1 cellular context compared by ENCODE assay signal in genomic region chr12:56221757-56222530, GRCh38.
TF ChIP-seq lines count a peak whose summit lies in the region.

TSS of gene RNF41 (minus strand) at chr12:56221922. CDS start at chr12:56214047, 7,875 bp downstream.

TF ChIP-seq in HepG2, 621 proteins besides CTCF, POLR2A, EP300 and RAD21 (continued from another document and continues in another):
- peak; percentile 16; the same call in 1 of the 2 replicates for TF ChIP-seq FOXO1 (CRISPR knock-in tag; IDR thresholded peaks at IDR 0.05)
- peak; percentile 80 for TF ChIP-seq THAP9 (CRISPR knock-in tag; IDR thresholded peaks at IDR 0.05; ENCODE audit: borderline replicate concordance)
- no peak for TF ChIP-seq CBX5 (CRISPR knock-in tag; IDR thresholded peaks at IDR 0.05; ENCODE audit: borderline replicate concordance)
- peak; percentile 40; the same call in 1 of the 2 replicates for TF ChIP-seq HDAC2 (CRISPR knock-in tag; IDR thresholded peaks at IDR 0.05)
- TF ChIP-seq ATF7 (IDR thresholded peaks at IDR 0.05) = no peak
- peak; percentile 82 for TF ChIP-seq ATF7 (CRISPR knock-in tag; IDR thresholded peaks at IDR 0.05)
- TF ChIP-seq IKZF5 (CRISPR knock-in tag; IDR thresholded peaks at IDR 0.05) = peak; percentile 85
- peak; percentile 67 for TF ChIP-seq ZNF883 (CRISPR knock-in tag; IDR thresholded peaks at IDR 0.05; ENCODE audit: not compliant biosample characterization)
- TF ChIP-seq POLR2G (IDR thresholded peaks at IDR 0.05; ENCODE audit: low read depth, low read length) = peak; percentile 84
- no peak for TF ChIP-seq ZNF737 (CRISPR knock-in tag; IDR thresholded peaks at IDR 0.05; ENCODE audit: borderline replicate concordance)
- TF ChIP-seq HOXA7 (CRISPR knock-in tag; IDR thresholded peaks at IDR 0.05) = no peak
- peak; percentile 58; the same call in 1 of the 2 replicates for TF ChIP-seq PRDM10 (CRISPR knock-in tag; IDR thresholded peaks at IDR 0.05; ENCODE audit: low read depth)
- TF ChIP-seq ARID3A (IDR thresholded peaks at IDR 0.05; ENCODE audit: low read depth, low read length) = no peak
- no peak for TF ChIP-seq ZNF615 (CRISPR knock-in tag; IDR thresholded peaks at IDR 0.05; ENCODE audit: borderline replicate concordance)
- TF ChIP-seq ZNF3 (CRISPR knock-in tag; IDR thresholded peaks at IDR 0.05) = no peak
- no peak for TF ChIP-seq ZFP62 (CRISPR knock-in tag; IDR thresholded peaks at IDR 0.05)
- TF ChIP-seq CSRNP1 (CRISPR knock-in tag; IDR thresholded peaks at IDR 0.05) = no peak
- peak; percentile 45 for TF ChIP-seq YY1 (IDR thresholded peaks at IDR 0.05; ENCODE audit: insufficient read depth, insufficient replicate concordance, low read depth, low read length)
- TF ChIP-seq AGO1 (IDR thresholded peaks at IDR 0.05; ENCODE audit: low read depth, low read length, poor library complexity, severe bottlenecking) = peak; percentile 46
- peak; percentile 75; the same call in 1 of the 2 replicates for TF ChIP-seq ZNF224 (CRISPR knock-in tag; IDR thresholded peaks at IDR 0.05)
- TF ChIP-seq ATF1 (CRISPR knock-in tag; IDR thresholded peaks at IDR 0.05) = peak; percentile 85
- TF ChIP-seq MTF2 (CRISPR knock-in tag; IDR thresholded peaks at IDR 0.05; ENCODE audit: borderline replicate concordance) = peak; percentile 66; the same call in 1 of the 2 replicates
- TF ChIP-seq ZNF567 (CRISPR knock-in tag; IDR thresholded peaks at IDR 0.05; ENCODE audit: borderline replicate concordance) = peak; percentile 54; the same call in 1 of the 2 replicates
- TF ChIP-seq FOXA1 (IDR thresholded peaks at IDR 0.05) = no peak
- TF ChIP-seq FOXA1 (CRISPR knock-in tag; IDR thresholded peaks at IDR 0.05) = peak; percentile 39
- TF ChIP-seq GATA4 (IDR thresholded peaks at IDR 0.05; ENCODE audit: borderline replicate concordance, low read depth) = peak; percentile 42; the same call in 1 of the 2 replicates
- TF ChIP-seq FOXP1 (IDR thresholded peaks at IDR 0.05) = no peak
- TF ChIP-seq FOXP1 (CRISPR knock-in tag; IDR thresholded peaks at IDR 0.05) = no peak
- no peak for TF ChIP-seq FOXK2 (IDR thresholded peaks at IDR 0.05)
- peak; percentile 12; the same call in 1 of the 2 replicates for TF ChIP-seq ZNF281 (CRISPR knock-in tag; IDR thresholded peaks at IDR 0.05; ENCODE audit: borderline replicate concordance)
- TF ChIP-seq RBFOX2 (IDR thresholded peaks at IDR 0.05; ENCODE audit: low read depth, low read length) = peak; percentile 77
- no peak for TF ChIP-seq TFAP4 (IDR thresholded peaks at IDR 0.05; ENCODE audit: borderline replicate concordance, low read depth)
- TF ChIP-seq ZNF552 (CRISPR knock-in tag; IDR thresholded peaks at IDR 0.05; ENCODE audit: borderline replicate concordance) = no peak
- TF ChIP-seq SATB2 (CRISPR knock-in tag; IDR thresholded peaks at IDR 0.05) = 0 out of 2 replicates have a peak, but pooled peaks have one; percentile 70
- TF ChIP-seq SETDB1 (CRISPR knock-in tag; IDR thresholded peaks at IDR 0.05; ENCODE audit: borderline replicate concordance) = no peak
- 0 out of 2 replicates have a peak, but pooled peaks have one; percentile 22 for TF ChIP-seq ZNF768 (CRISPR knock-in tag; IDR thresholded peaks at IDR 0.05)
- TF ChIP-seq MYPOP (CRISPR knock-in tag; IDR thresholded peaks at IDR 0.05) = peak; percentile 41; the same call in 1 of the 2 replicates
- peak; percentile 63; the same call in 1 of the 2 replicates for TF ChIP-seq ZBTB20 (CRISPR knock-in tag; IDR thresholded peaks at IDR 0.05; ENCODE audit: borderline replicate concordance, low read depth)
- peak; percentile 84 for TF ChIP-seq CREB1 (IDR thresholded peaks at IDR 0.05)
- TF ChIP-seq CREB1 (CRISPR knock-in tag; IDR thresholded peaks at IDR 0.05) = peak; percentile 95
- peak; percentile 66 for TF ChIP-seq FOXA3 (CRISPR knock-in tag; IDR thresholded peaks at IDR 0.05)
- peak; percentile 44; the same call in 1 of the 2 replicates for TF ChIP-seq ATF2 (CRISPR knock-in tag; IDR thresholded peaks at IDR 0.05)
- TF ChIP-seq ARNT2 (CRISPR knock-in tag; IDR thresholded peaks at IDR 0.05; ENCODE audit: low read depth) = no peak
- TF ChIP-seq ZNF670 (CRISPR knock-in tag; IDR thresholded peaks at IDR 0.05; ENCODE audit: borderline replicate concordance) = 0 out of 2 replicates have a peak, but pooled peaks have one; percentile 5
- TF ChIP-seq ZNF629 (CRISPR knock-in tag; conservative IDR thresholded peaks at IDR 0.05) = no peak
- TF ChIP-seq RXRA (CRISPR knock-in tag; IDR thresholded peaks at IDR 0.05) = peak; percentile 69; the same call in 1 of the 2 replicates
